13 cellular contexts compared by ENCODE assay signal in the genomic region with DNA sequence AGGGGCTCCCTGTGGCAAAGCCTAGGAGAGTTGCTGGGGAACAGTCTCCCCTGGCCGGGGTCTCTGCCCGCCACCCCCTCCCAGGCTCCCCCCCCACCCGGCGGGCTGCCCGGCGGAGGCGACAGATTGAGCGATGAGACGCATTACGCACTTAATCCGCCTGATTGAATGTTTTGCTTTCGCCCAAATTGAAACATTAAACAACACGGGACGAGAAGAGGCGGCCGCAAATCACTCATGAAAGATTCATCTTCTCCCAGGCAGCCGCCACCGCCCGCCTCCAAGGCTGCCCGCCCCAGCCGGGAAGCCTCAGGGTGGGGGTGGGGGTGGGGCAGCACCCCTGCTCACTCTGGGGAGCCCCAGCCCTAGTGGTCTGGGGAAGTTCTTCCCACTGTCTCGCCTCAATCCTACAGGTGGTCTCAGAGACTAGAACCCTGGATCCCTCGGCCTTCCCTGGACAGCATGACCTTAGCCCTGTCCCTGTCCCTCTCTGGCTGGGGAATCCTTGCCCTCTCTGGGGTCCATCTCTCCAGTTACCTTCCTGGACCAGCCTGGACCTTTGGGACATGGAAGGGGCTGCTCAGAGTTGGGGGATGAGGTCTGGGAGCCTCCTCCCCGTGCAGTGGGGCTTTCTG. TPM values are rescaled to one million over a fixed set of nuclear protein-coding genes. Genes with fewer than 3 reads are reported as not detected.
DNase-seq lines count a peak whose midpoint lies in the region; ATAC-seq, FAIRE-seq and TF ChIP-seq lines count a peak whose summit lies in the region.
"Had no signal": no experiment of that assay in that cellular context is flagged by ENCODE, and none has a peak within 500 bp of the region (broad histone marks: within the 10 kb centered on the region; RNA-seq: fewer than 3 reads in every experiment).

No MANE protein-coding gene starts in this region.

- peaks cover 52% of the 10 kb centered on the region for H3K4me1 Mint-ChIP-seq in central memory CD8-positive, alpha-beta T cell

- H2AFZ ChIP-seq in GM23248 (peak overlapping the region; percentile 25; the same call in 1 of the 2 replicates), HepG2 (ENCODE audit: low read length) (no peak overlapping the region)

- CTCF ChIA-PET in HepG2 (lab: Yijun Ruan, JAX; ENCODE audit: low intra/inter-chr PET ratio, low total read pairs), result interaction anchor here (2.4 kb wide), 1 partner anchor 63 kb away, joined by 13 read pairs; no protein-coding TSS in a partner anchor

- H3F3A ChIP-seq in GM23248 (ENCODE audit: insufficient read depth), result no peaks in the 10 kb centered on the region

- no peak for TF ChIP-seq CTCF in HepG2 (CRISPR knock-in tag; IDR thresholded peaks at IDR 0.05)
- no peak for TF ChIP-seq CTCF in D721Med (IDR thresholded peaks at IDR 0.05; ENCODE audit: insufficient read depth, missing control alignments)

- peak overlapping the region; percentile 95 for H3K27ac Mint-ChIP-seq in central memory CD8-positive, alpha-beta T cell (ENCODE audit: low read depth)

- peak overlapping the region; percentile 18; the same call in 1 of the 2 replicates for H3K9ac ChIP-seq in GM23248
- no peak overlapping the region for H3K9ac ChIP-seq in HepG2 (ENCODE audit: insufficient read depth, low read depth, low read length)

- ATAC-seq in central memory CD8-positive, alpha-beta T cell (replicated peaks; ENCODE audit: extremely low read depth, poor library complexity, severe bottlenecking), result peak; percentile 4
- ATAC-seq in HG03565 (IDR thresholded peaks at IDR 0.05; ENCODE audit: unreplicated experiment) (no peak), HepG2 (no peak)

- H3K4me3 ChIP-seq in GM23248, result no peak overlapping the region
- H3K4me3 ChIP-seq in HepG2 (replicated peaks in 1 of 3; ENCODE audit: insufficient read depth in 1 of 3, low read depth in 2 of 3, low read length in 3 of 3), result no peak overlapping the region
- H3K4me3 ChIP-seq: HAP-1 had no signal

- in situ Hi-C loops in GM23248 (cut with MboI) (no loop called here), HepG2 (cut with HindIII; ENCODE audit: extremely low pct_ligation_motif_present, low pct_unique_long_range_greater_than_20kb) (loop anchor here (10.0 kb wide), 1 partner anchor 51 kb away; the partner anchor contains the start of gene ARHGEF1)

- no peaks in the 10 kb centered on the region for H3K36me3 ChIP-seq in GM23248 (ENCODE audit: low read depth)
- no peaks in the 10 kb centered on the region for H3K36me3 ChIP-seq in HepG2 (replicated peaks in 1 of 2; ENCODE audit: control insufficient read depth in 1 of 2, insufficient read depth in 2 of 2, low read length in 2 of 2)
- H3K36me3 ChIP-seq: brain microvascular endothelial cell, HAP-1 had no signal

- H3K79me2 ChIP-seq in GM23248 (ENCODE audit: insufficient read depth), result no peaks in the 10 kb centered on the region
- no peaks in the 10 kb centered on the region for H3K79me2 ChIP-seq in HepG2 (ENCODE audit: insufficient read depth, low read length)

- peak; percentile 29 for DNase-seq in A172 (ENCODE audit: low spot score)
- peak; percentile 72 for DNase-seq in GM23248
- no peak for DNase-seq in central memory CD8-positive, alpha-beta T cell (ENCODE audit: low spot score in 2 of 2)
- DNase-seq in HepG2 (ENCODE audit: low spot score), result no peak
- DNase-seq in D721Med (ENCODE audit: insufficient read length, low spot score), result no peak
- DNase-seq: AML-193; brain microvascular endothelial cell; stimulated activated CD4-positive, alpha-beta T cell treated with anti-CD3 and anti-CD28 coated beads, Interleukin-4, amount 100 ng/mL, for 4 hours had no signal

- no peak for TF ChIP-seq RAD21 in HepG2 (CRISPR knock-in tag; IDR thresholded peaks at IDR 0.05)

- peaks cover 23% of the 10 kb centered on the region for H3K27me3 Mint-ChIP-seq in central memory CD8-positive, alpha-beta T cell

- peak overlapping the region; percentile 33 for H3K4me3 Mint-ChIP-seq in central memory CD8-positive, alpha-beta T cell

- H3K4me2 ChIP-seq in GM23248 (ENCODE audit: unreplicated experiment) (peak overlapping the region; percentile 36), HepG2 (ENCODE audit: low read depth, low read length) (no peak overlapping the region)

- peak overlapping the region; percentile 6; the same call in 1 of the 2 replicates for H3K27ac ChIP-seq in GM23248
- H3K27ac ChIP-seq in HepG2 (ENCODE audit: extremely low read length, insufficient read depth, low read length), result no peak overlapping the region
- H3K27ac ChIP-seq: brain microvascular endothelial cell had no signal

- intact Hi-C loops in HepG2 (cut with micrococcal nuclease; ENCODE audit: unreplicated experiment), result loop anchor here (2.0 kb wide), 1 partner anchor 63 kb away; no protein-coding TSS in a partner anchor

- H3K9me3 Mint-ChIP-seq in central memory CD8-positive, alpha-beta T cell, result no peaks in the 10 kb centered on the region
- H3K9me3 Mint-ChIP-seq: activated T-helper 1 cell treated with anti-CD3 and anti-CD28 coated beads, Interleukin-12 subunit alpha, Interleukin-12 subunit beta, Interleukin-2, Interleukin-4 antibody, amounts not matched to agents 30 ng/mL and 10 ng/mL and 1 ng/mL, durations not matched to agents 14 hours and 24 hours and 36 hours had no signal

- H3K4me1 ChIP-seq in GM23248 (ENCODE audit: insufficient read depth) (peaks cover 7% of the 10 kb centered on the region), HepG2 (ENCODE audit: insufficient read depth, low read length) (no peaks in the 10 kb centered on the region)
- H3K4me1 ChIP-seq: HAP-1 had no signal

- TF ChIP-seq POLR2A in HepG2 (IDR thresholded peaks at IDR 0.05; ENCODE audit: insufficient read depth in 1 of 2, low read depth in 2 of 2, low read length in 2 of 2), result no peak

- POLR2A ChIA-PET in HepG2 (lab: Yijun Ruan, JAX), result no interaction called here

- 5 to 6% methylated on average over 11 to 24 of the region's 24 CpGs for WGBS in GM23248 (ENCODE audit: low coverage in 1 of 2, low lambda C conversion rate in 2 of 2, missing lambda C conversion rate in 2 of 2), 2 experiments
- WGBS in HepG2 (ENCODE audit: low lambda C conversion rate), result 32% methylated on average over 11 of the region's 24 CpGs

- TF ChIP-seq EP300 in HepG2 (IDR thresholded peaks at IDR 0.05; ENCODE audit: low read depth in 2 of 2, low read length in 2 of 2), result no peak
- no peak for TF ChIP-seq EP300 in HepG2 (CRISPR knock-in tag; IDR thresholded peaks at IDR 0.05; ENCODE audit: borderline replicate concordance)

- BruUV-seq in HepG2 (replicated peaks; lab: Mats Ljungman, UMichigan), result no TSS peak

- no peaks in the 10 kb centered on the region for H3K9me3 ChIP-seq in GM23248 (ENCODE audit: low read depth)
- no peaks in the 10 kb centered on the region for H3K9me3 ChIP-seq in HepG2 (ENCODE audit: low read length)
- H3K9me3 ChIP-seq: HAP-1 had no signal

- H4K20me1 ChIP-seq in GM23248 (ENCODE audit: insufficient read depth) (no peaks in the 10 kb centered on the region), HepG2 (ENCODE audit: insufficient read depth, low read length) (peaks cover 6% of the 10 kb centered on the region; the same call in 1 of the 2 replicates)

- H3K27me3 ChIP-seq in GM23248 (replicated peaks; ENCODE audit: insufficient read depth), result peaks cover 30% of the 10 kb centered on the region
- peaks cover 14 to 72% of the 10 kb centered on the region in 2 experiments; a peak in 4 of 5 replicates for H3K27me3 ChIP-seq in HepG2 (ENCODE audit: control insufficient read depth in 1 of 2, insufficient read depth in 2 of 2, low read length in 2 of 2)

- no peaks in the 10 kb centered on the region for H3K9me2 ChIP-seq in GM23248 (ENCODE audit: insufficient read depth)

- H3K36me3 Mint-ChIP-seq in central memory CD8-positive, alpha-beta T cell (ENCODE audit: insufficient read depth), result peaks cover 14% of the 10 kb centered on the region

- FAIRE-seq in HepG2 (lab: Jason Lieb, UNC) (no peak), D721Med (lab: Jason Lieb, UNC) (no peak)
- FAIRE-seq: GM18507 had no signal

RNA-seq across cellular contexts. Expression of gene ERFL, which starts 7.6 kb away (rescaled TPM):
- 0.07 and 0.47 TPM in 2 replicates for total RNA-seq in A172 (2014; rRNA removed; shearing (Covaris generic))
- total RNA-seq in GM23248 (2014; rRNA removed; shearing (Covaris generic)), result not detected in 2 replicates
- not detected in 2 replicates for polyA plus RNA-seq in GM23248 (2016; fragmentation: Nextera tagmentation; extraction: Ambion mirVana)
- total RNA-seq in HepG2 (2016; rRNA removed; fragmentation: Illumina TruSeq; extraction: Trizol), result not detected in 2 replicates
- total RNA-seq in HepG2 (2016; cell fraction: cytosol; rRNA removed; fragmentation: Illumina TruSeq; extraction: Trizol; ENCODE audit: low read depth), result not detected in 2 replicates
- not detected in 2 replicates for total RNA-seq in HepG2 (2016; cell fraction: insoluble cytoplasmic fraction; rRNA removed; fragmentation: Illumina TruSeq; extraction: Trizol)
- not detected in 2 replicates for total RNA-seq in HepG2 (2016; cell fraction: membrane; rRNA removed; fragmentation: Illumina TruSeq; extraction: Trizol)
- not detected in 2 replicates for total RNA-seq in HepG2 (2016; cell fraction: nucleus; rRNA removed; fragmentation: Illumina TruSeq; extraction: Trizol)
- polyA plus RNA-seq in HepG2 (2011; rRNA removed), result not detected in 2 replicates
- 0.03 TPM in 1 of 2 replicates, not detected in the other for polyA plus RNA-seq in HepG2 (2011; cell fraction: cytosol; rRNA removed)
- not detected in 2 replicates for polyA plus RNA-seq in HepG2 (2011; cell fraction: nucleus; rRNA removed)
- polyA plus RNA-seq in HepG2 (2012), result 0.07 TPM in 1 of 2 replicates, not detected in the other
- not detected in 2 replicates for polyA plus RNA-seq in HepG2 (2016; cell fraction: cytosol; fragmentation: Illumina TruSeq; extraction: Trizol; ENCODE audit: low read depth)
- not detected in 2 replicates for polyA plus RNA-seq in HepG2 (2016; cell fraction: insoluble cytoplasmic fraction; fragmentation: Illumina TruSeq; extraction: Trizol; ENCODE audit: low read depth)
- not detected in 2 replicates for polyA plus RNA-seq in HepG2 (2016; cell fraction: membrane; fragmentation: Illumina TruSeq; extraction: Trizol; ENCODE audit: low read depth)
- polyA plus RNA-seq in HepG2 (2016; cell fraction: nucleus; fragmentation: Illumina TruSeq; extraction: Trizol; ENCODE audit: insufficient read depth, low read depth), result not detected in 2 replicates
- polyA minus RNA-seq in HepG2 (2011; rRNA and poly(A)+ RNA removed; ENCODE audit: low replicate concordance), result not detected in 2 replicates
- polyA minus RNA-seq in HepG2 (2011; cell fraction: cytosol; rRNA and poly(A)+ RNA removed), result not detected in 2 replicates
- polyA minus RNA-seq in HepG2 (2011; cell fraction: nucleus; rRNA and poly(A)+ RNA removed), result not detected in 2 replicates

RNA-seq across cellular contexts. Expression of gene RABAC1, which starts 23.2 kb away (rescaled TPM):
- total RNA-seq in A172 (2014; rRNA removed; shearing (Covaris generic)), result 105 and 138 TPM in 2 replicates
- 294 and 405 TPM in 2 replicates for total RNA-seq in GM23248 (2014; rRNA removed; shearing (Covaris generic))
- polyA plus RNA-seq in GM23248 (2016; fragmentation: Nextera tagmentation; extraction: Ambion mirVana), result 470 and 473 TPM in 2 replicates
- 20.7 and 37.4 TPM in 2 replicates for total RNA-seq in HepG2 (2016; rRNA removed; fragmentation: Illumina TruSeq; extraction: Trizol)
- total RNA-seq in HepG2 (2016; cell fraction: cytosol; rRNA removed; fragmentation: Illumina TruSeq; extraction: Trizol; ENCODE audit: low read depth), result 32.7 and 40.5 TPM in 2 replicates
- 21.9 and 38.8 TPM in 2 replicates for total RNA-seq in HepG2 (2016; cell fraction: insoluble cytoplasmic fraction; rRNA removed; fragmentation: Illumina TruSeq; extraction: Trizol)
- 24.1 and 26.6 TPM in 2 replicates for total RNA-seq in HepG2 (2016; cell fraction: membrane; rRNA removed; fragmentation: Illumina TruSeq; extraction: Trizol)
- total RNA-seq in HepG2 (2016; cell fraction: nucleus; rRNA removed; fragmentation: Illumina TruSeq; extraction: Trizol), result 28.4 and 29.8 TPM in 2 replicates
- 74.0 and 91.2 TPM in 2 replicates for polyA plus RNA-seq in HepG2 (2011; rRNA removed)
- 112 and 172 TPM in 2 replicates for polyA plus RNA-seq in HepG2 (2011; cell fraction: cytosol; rRNA removed)
- polyA plus RNA-seq in HepG2 (2011; cell fraction: nucleus; rRNA removed), result 93.5 and 96.2 TPM in 2 replicates
- polyA plus RNA-seq in HepG2 (2012), result 38.2 and 66.0 TPM in 2 replicates
- 34.2 and 39.3 TPM in 2 replicates for polyA plus RNA-seq in HepG2 (2016; cell fraction: cytosol; fragmentation: Illumina TruSeq; extraction: Trizol; ENCODE audit: low read depth)
- 20.0 and 22.5 TPM in 2 replicates for polyA plus RNA-seq in HepG2 (2016; cell fraction: insoluble cytoplasmic fraction; fragmentation: Illumina TruSeq; extraction: Trizol; ENCODE audit: low read depth)
- polyA plus RNA-seq in HepG2 (2016; cell fraction: membrane; fragmentation: Illumina TruSeq; extraction: Trizol; ENCODE audit: low read depth), result 21.0 and 26.9 TPM in 2 replicates
- 52.4 and 53.1 TPM in 2 replicates for polyA plus RNA-seq in HepG2 (2016; cell fraction: nucleus; fragmentation: Illumina TruSeq; extraction: Trizol; ENCODE audit: insufficient read depth, low read depth)
- polyA minus RNA-seq in HepG2 (2011; rRNA and poly(A)+ RNA removed; ENCODE audit: low replicate concordance), result 32.5 and 96.8 TPM in 2 replicates
- polyA minus RNA-seq in HepG2 (2011; cell fraction: cytosol; rRNA and poly(A)+ RNA removed), result 26.4 and 26.8 TPM in 2 replicates
- polyA minus RNA-seq in HepG2 (2011; cell fraction: nucleus; rRNA and poly(A)+ RNA removed), result 21.6 and 26.0 TPM in 2 replicates

RNA-seq across cellular contexts. Expression of gene ARHGEF1, which starts 52.9 kb away (rescaled TPM):
- 72.5 and 108 TPM in 2 replicates for total RNA-seq in A172 (2014; rRNA removed; shearing (Covaris generic))
- total RNA-seq in GM23248 (2014; rRNA removed; shearing (Covaris generic)), result 44.6 and 46.2 TPM in 2 replicates
- polyA plus RNA-seq in GM23248 (2016; fragmentation: Nextera tagmentation; extraction: Ambion mirVana) (44.3 and 49.6 TPM in 2 replicates), HepG2 (2011; rRNA removed) (33.1 and 33.7 TPM in 2 replicates)
- 26.2 and 34.7 TPM in 2 replicates for total RNA-seq in HepG2 (2016; rRNA removed; fragmentation: Illumina TruSeq; extraction: Trizol)
- 6.5 and 9.6 TPM in 2 replicates for total RNA-seq in HepG2 (2016; cell fraction: cytosol; rRNA removed; fragmentation: Illumina TruSeq; extraction: Trizol; ENCODE audit: low read depth)
- total RNA-seq in HepG2 (2016; cell fraction: insoluble cytoplasmic fraction; rRNA removed; fragmentation: Illumina TruSeq; extraction: Trizol), result 16.1 and 36.8 TPM in 2 replicates
- total RNA-seq in HepG2 (2016; cell fraction: membrane; rRNA removed; fragmentation: Illumina TruSeq; extraction: Trizol), result 10.4 and 11.0 TPM in 2 replicates
- total RNA-seq in HepG2 (2016; cell fraction: nucleus; rRNA removed; fragmentation: Illumina TruSeq; extraction: Trizol), result 28.3 and 29.2 TPM in 2 replicates
- 20.2 and 33.5 TPM in 2 replicates for polyA plus RNA-seq in HepG2 (2011; cell fraction: cytosol; rRNA removed)
- 215 and 292 TPM in 2 replicates for polyA plus RNA-seq in HepG2 (2011; cell fraction: nucleus; rRNA removed)
- polyA plus RNA-seq in HepG2 (2012), result 33.2 and 34.0 TPM in 2 replicates
- polyA plus RNA-seq in HepG2 (2016; cell fraction: cytosol; fragmentation: Illumina TruSeq; extraction: Trizol; ENCODE audit: low read depth), result 3.8 and 4.4 TPM in 2 replicates
- polyA plus RNA-seq in HepG2 (2016; cell fraction: insoluble cytoplasmic fraction; fragmentation: Illumina TruSeq; extraction: Trizol; ENCODE audit: low read depth), result 20.7 and 29.5 TPM in 2 replicates
- polyA plus RNA-seq in HepG2 (2016; cell fraction: membrane; fragmentation: Illumina TruSeq; extraction: Trizol; ENCODE audit: low read depth), result 7.4 and 8.4 TPM in 2 replicates
- 90.2 and 102 TPM in 2 replicates for polyA plus RNA-seq in HepG2 (2016; cell fraction: nucleus; fragmentation: Illumina TruSeq; extraction: Trizol; ENCODE audit: insufficient read depth, low read depth)
- polyA minus RNA-seq in HepG2 (2011; rRNA and poly(A)+ RNA removed; ENCODE audit: low replicate concordance), result 15.9 and 39.4 TPM in 2 replicates
- polyA minus RNA-seq in HepG2 (2011; cell fraction: cytosol; rRNA and poly(A)+ RNA removed), result 16.3 and 26.4 TPM in 2 replicates
- polyA minus RNA-seq in HepG2 (2011; cell fraction: nucleus; rRNA and poly(A)+ RNA removed), result 29.6 and 31.9 TPM in 2 replicates

RNA-seq across cellular contexts. Expression of gene ATP1A3, which starts 58.1 kb away (rescaled TPM):
- total RNA-seq in A172 (2014; rRNA removed; shearing (Covaris generic)), result 0.76 and 0.86 TPM in 2 replicates
- 0.11 and 0.63 TPM in 2 replicates for total RNA-seq in GM23248 (2014; rRNA removed; shearing (Covaris generic))
- polyA plus RNA-seq in GM23248 (2016; fragmentation: Nextera tagmentation; extraction: Ambion mirVana) (0.34 and 0.36 TPM in 2 replicates), HepG2 (2011; rRNA removed) (0.01 TPM in 1 of 2 replicates, not detected in the other)
- total RNA-seq in HepG2 (2016; rRNA removed; fragmentation: Illumina TruSeq; extraction: Trizol), result 0.04 TPM in 1 of 2 replicates, not detected in the other
- total RNA-seq in HepG2 (2016; cell fraction: cytosol; rRNA removed; fragmentation: Illumina TruSeq; extraction: Trizol; ENCODE audit: low read depth), result not detected in 2 replicates
- total RNA-seq in HepG2 (2016; cell fraction: insoluble cytoplasmic fraction; rRNA removed; fragmentation: Illumina TruSeq; extraction: Trizol), result 0.04 and 0.13 TPM in 2 replicates
- total RNA-seq in HepG2 (2016; cell fraction: membrane; rRNA removed; fragmentation: Illumina TruSeq; extraction: Trizol), result 0.12 TPM in 1 of 2 replicates, not detected in the other
- total RNA-seq in HepG2 (2016; cell fraction: nucleus; rRNA removed; fragmentation: Illumina TruSeq; extraction: Trizol), result 0.12 TPM in 1 of 2 replicates, not detected in the other
- 0.01 TPM in 1 of 2 replicates, not detected in the other for polyA plus RNA-seq in HepG2 (2011; cell fraction: cytosol; rRNA removed)
- polyA plus RNA-seq in HepG2 (2011; cell fraction: nucleus; rRNA removed), result not detected in 2 replicates
- not detected in 2 replicates for polyA plus RNA-seq in HepG2 (2012)
- polyA plus RNA-seq in HepG2 (2016; cell fraction: cytosol; fragmentation: Illumina TruSeq; extraction: Trizol; ENCODE audit: low read depth), result 0.03 TPM in 2 replicates
- polyA plus RNA-seq in HepG2 (2016; cell fraction: insoluble cytoplasmic fraction; fragmentation: Illumina TruSeq; extraction: Trizol; ENCODE audit: low read depth), result not detected in 2 replicates
- 0.07 TPM in 1 of 2 replicates, not detected in the other for polyA plus RNA-seq in HepG2 (2016; cell fraction: membrane; fragmentation: Illumina TruSeq; extraction: Trizol; ENCODE audit: low read depth)
- polyA plus RNA-seq in HepG2 (2016; cell fraction: nucleus; fragmentation: Illumina TruSeq; extraction: Trizol; ENCODE audit: insufficient read depth, low read depth), result 0.15 and 0.28 TPM in 2 replicates
- polyA minus RNA-seq in HepG2 (2011; rRNA and poly(A)+ RNA removed; ENCODE audit: low replicate concordance), result 0.16 TPM in 1 of 2 replicates, not detected in the other
- not detected in 2 replicates for polyA minus RNA-seq in HepG2 (2011; cell fraction: cytosol; rRNA and poly(A)+ RNA removed)
- not detected in 2 replicates for polyA minus RNA-seq in HepG2 (2011; cell fraction: nucleus; rRNA and poly(A)+ RNA removed)

RNA-seq across cellular contexts. Expression of gene CD79A, which starts 58.8 kb away (rescaled TPM):
- total RNA-seq in A172 (2014; rRNA removed; shearing (Covaris generic)), result not detected in 2 replicates
- total RNA-seq in GM23248 (2014; rRNA removed; shearing (Covaris generic)), result not detected in 2 replicates
- 0.49 TPM in 1 of 2 replicates, not detected in the other for polyA plus RNA-seq in GM23248 (2016; fragmentation: Nextera tagmentation; extraction: Ambion mirVana)
- total RNA-seq in HepG2 (2016; rRNA removed; fragmentation: Illumina TruSeq; extraction: Trizol), result 0.27 and 0.33 TPM in 2 replicates
- total RNA-seq in HepG2 (2016; cell fraction: cytosol; rRNA removed; fragmentation: Illumina TruSeq; extraction: Trizol; ENCODE audit: low read depth), result 0.26 and 0.51 TPM in 2 replicates
- total RNA-seq in HepG2 (2016; cell fraction: insoluble cytoplasmic fraction; rRNA removed; fragmentation: Illumina TruSeq; extraction: Trizol), result 0.24 and 0.37 TPM in 2 replicates
- 0.62 TPM in 1 of 2 replicates, not detected in the other for total RNA-seq in HepG2 (2016; cell fraction: membrane; rRNA removed; fragmentation: Illumina TruSeq; extraction: Trizol)
- total RNA-seq in HepG2 (2016; cell fraction: nucleus; rRNA removed; fragmentation: Illumina TruSeq; extraction: Trizol), result 0.40 TPM in 1 of 2 replicates, not detected in the other
- polyA plus RNA-seq in HepG2 (2011; rRNA removed), result 0.24 and 0.30 TPM in 2 replicates
- polyA plus RNA-seq in HepG2 (2011; cell fraction: cytosol; rRNA removed), result 0.44 and 0.52 TPM in 2 replicates
- 0.31 and 0.51 TPM in 2 replicates for polyA plus RNA-seq in HepG2 (2011; cell fraction: nucleus; rRNA removed)
- polyA plus RNA-seq in HepG2 (2012), result 0.25 TPM in 1 of 2 replicates, not detected in the other
- polyA plus RNA-seq in HepG2 (2016; cell fraction: cytosol; fragmentation: Illumina TruSeq; extraction: Trizol; ENCODE audit: low read depth), result 0.21 and 0.44 TPM in 2 replicates
- polyA plus RNA-seq in HepG2 (2016; cell fraction: insoluble cytoplasmic fraction; fragmentation: Illumina TruSeq; extraction: Trizol; ENCODE audit: low read depth), result 0.49 and 0.52 TPM in 2 replicates
- polyA plus RNA-seq in HepG2 (2016; cell fraction: membrane; fragmentation: Illumina TruSeq; extraction: Trizol; ENCODE audit: low read depth), result 0.69 and 1.1 TPM in 2 replicates
- polyA plus RNA-seq in HepG2 (2016; cell fraction: nucleus; fragmentation: Illumina TruSeq; extraction: Trizol; ENCODE audit: insufficient read depth, low read depth), result 0.78 and 0.95 TPM in 2 replicates
- polyA minus RNA-seq in HepG2 (2011; rRNA and poly(A)+ RNA removed; ENCODE audit: low replicate concordance), result 0.26 and 0.84 TPM in 2 replicates
- 0.49 TPM in 1 of 2 replicates, not detected in the other for polyA minus RNA-seq in HepG2 (2011; cell fraction: cytosol; rRNA and poly(A)+ RNA removed)
- not detected in 2 replicates for polyA minus RNA-seq in HepG2 (2011; cell fraction: nucleus; rRNA and poly(A)+ RNA removed)
- total RNA-seq: HT1080 had no signal

Comparison
In these comparisons a context has a peak if more than half of its experiments do, and no peak if none do; other contexts are left out.
1. DNase-seq: peak in A172 (single experiment) and GM23248 (single experiment); none in central memory CD8-positive, alpha-beta T cell (0 of 2), HepG2 (single experiment) and D721Med (single experiment).